Comparison of ENCODE assay signal across 1 cellular context in the genomic region with DNA sequence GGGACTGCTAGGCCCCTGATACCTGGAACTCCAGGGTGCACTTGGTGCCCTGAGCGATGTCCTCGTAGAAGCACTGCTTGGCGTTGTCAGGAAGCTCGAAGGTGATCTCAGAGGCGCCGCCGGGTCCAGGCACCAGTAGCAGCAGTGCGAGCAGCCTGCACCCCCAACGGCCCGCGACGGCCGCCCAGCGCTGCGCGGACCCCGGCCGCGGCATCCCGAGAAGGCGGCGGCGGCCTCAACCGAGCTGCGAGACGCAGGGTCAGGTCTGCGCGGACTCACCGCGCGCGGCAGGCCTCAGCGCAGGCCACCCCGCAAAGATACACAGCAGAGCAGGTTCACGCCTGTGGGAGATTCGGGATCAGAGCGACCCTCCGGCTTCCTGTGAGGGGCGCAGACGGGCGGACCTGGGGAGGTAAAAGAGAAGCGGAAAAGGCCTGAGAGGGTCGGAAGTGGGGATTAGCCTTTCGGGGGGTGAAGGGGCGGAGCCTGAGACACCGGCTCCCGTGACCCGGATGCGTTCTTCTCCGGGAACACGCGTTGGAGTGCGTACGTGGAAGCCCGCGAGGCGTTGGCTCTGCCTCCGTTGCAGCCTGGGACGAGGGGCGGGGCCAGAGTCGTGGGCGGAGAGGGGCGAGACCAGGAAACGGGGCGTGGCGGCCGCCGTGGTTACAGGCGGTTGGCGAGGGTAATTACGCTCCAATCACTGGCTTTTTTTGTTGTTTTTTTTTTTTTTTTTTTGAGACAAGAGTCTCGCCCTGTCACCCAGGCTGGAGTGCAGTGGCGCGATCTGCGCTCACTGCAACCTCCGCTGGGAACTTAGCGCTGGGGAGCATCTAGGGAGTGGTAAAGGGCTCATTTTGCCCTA.
TF ChIP-seq lines count a peak whose summit lies in the region.

Gene TMED7, minus strand, starts transcription at position 458 of the 865 bp plus-strand sequence. Its CDS starts 244 bp downstream, at position 214.

TF ChIP-seq in K562, 482 proteins besides CTCF, POLR2A, EP300 and RAD21 (continued from another document and continues in another):
- TF ChIP-seq ZHX1 (conservative IDR thresholded peaks at IDR 0.05; ENCODE audit: low read length), result no peak
- no peak for TF ChIP-seq ZNF764 (CRISPR knock-in tag; IDR thresholded peaks at IDR 0.05; ENCODE audit: low read depth)
- no peak for TF ChIP-seq THRA (IDR thresholded peaks at IDR 0.05)
- no peak for TF ChIP-seq RBM17 (IDR thresholded peaks at IDR 0.05; ENCODE audit: borderline replicate concordance, low read depth, low read length)
- TF ChIP-seq MTA1 (IDR thresholded peaks at IDR 0.05; ENCODE audit: borderline replicate concordance), result no peak
- TF ChIP-seq, protein P1, sequence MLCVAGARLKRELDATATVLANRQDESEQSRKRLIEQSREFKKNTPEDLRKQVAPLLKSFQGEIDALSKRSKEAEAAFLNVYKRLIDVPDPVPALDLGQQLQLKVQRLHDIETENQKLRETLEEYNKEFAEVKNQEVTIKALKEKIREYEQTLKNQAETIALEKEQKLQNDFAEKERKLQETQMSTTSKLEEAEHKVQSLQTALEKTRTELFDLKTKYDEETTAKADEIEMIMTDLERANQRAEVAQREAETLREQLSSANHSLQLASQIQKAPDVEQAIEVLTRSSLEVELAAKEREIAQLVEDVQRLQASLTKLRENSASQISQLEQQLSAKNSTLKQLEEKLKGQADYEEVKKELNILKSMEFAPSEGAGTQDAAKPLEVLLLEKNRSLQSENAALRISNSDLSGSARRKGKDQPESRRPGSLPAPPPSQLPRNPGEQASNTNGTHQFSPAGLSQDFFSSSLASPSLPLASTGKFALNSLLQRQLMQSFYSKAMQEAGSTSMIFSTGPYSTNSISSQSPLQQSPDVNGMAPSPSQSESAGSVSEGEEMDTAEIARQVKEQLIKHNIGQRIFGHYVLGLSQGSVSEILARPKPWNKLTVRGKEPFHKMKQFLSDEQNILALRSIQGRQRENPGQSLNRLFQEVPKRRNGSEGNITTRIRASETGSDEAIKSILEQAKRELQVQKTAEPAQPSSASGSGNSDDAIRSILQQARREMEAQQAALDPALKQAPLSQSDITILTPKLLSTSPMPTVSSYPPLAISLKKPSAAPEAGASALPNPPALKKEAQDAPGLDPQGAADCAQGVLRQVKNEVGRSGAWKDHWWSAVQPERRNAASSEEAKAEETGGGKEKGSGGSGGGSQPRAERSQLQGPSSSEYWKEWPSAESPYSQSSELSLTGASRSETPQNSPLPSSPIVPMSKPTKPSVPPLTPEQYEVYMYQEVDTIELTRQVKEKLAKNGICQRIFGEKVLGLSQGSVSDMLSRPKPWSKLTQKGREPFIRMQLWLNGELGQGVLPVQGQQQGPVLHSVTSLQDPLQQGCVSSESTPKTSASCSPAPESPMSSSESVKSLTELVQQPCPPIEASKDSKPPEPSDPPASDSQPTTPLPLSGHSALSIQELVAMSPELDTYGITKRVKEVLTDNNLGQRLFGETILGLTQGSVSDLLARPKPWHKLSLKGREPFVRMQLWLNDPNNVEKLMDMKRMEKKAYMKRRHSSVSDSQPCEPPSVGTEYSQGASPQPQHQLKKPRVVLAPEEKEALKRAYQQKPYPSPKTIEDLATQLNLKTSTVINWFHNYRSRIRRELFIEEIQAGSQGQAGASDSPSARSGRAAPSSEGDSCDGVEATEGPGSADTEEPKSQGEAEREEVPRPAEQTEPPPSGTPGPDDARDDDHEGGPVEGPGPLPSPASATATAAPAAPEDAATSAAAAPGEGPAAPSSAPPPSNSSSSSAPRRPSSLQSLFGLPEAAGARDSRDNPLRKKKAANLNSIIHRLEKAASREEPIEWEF (CRISPR knock-in tag; IDR thresholded peaks at IDR 0.05), result no peak
- peak in 1 of 2 experiments; percentile 46; a peak in 2 of 4 replicates for TF ChIP-seq HDAC1 (IDR thresholded peaks at IDR 0.05)
- TF ChIP-seq ZNF76 (CRISPR knock-in tag; IDR thresholded peaks at IDR 0.05; ENCODE audit: borderline replicate concordance), result no peak
- TF ChIP-seq ZNF280B (CRISPR knock-in tag; IDR thresholded peaks at IDR 0.05), result no peak
- no peak for TF ChIP-seq SMARCA5 (IDR thresholded peaks at IDR 0.05)
- TF ChIP-seq SMC3 (conservative IDR thresholded peaks at IDR 0.05; ENCODE audit: insufficient read depth, low read depth, low read length), result no peak
- peak; percentile 91 for TF ChIP-seq SUPT5H (IDR thresholded peaks at IDR 0.05)
- TF ChIP-seq, protein P2, sequence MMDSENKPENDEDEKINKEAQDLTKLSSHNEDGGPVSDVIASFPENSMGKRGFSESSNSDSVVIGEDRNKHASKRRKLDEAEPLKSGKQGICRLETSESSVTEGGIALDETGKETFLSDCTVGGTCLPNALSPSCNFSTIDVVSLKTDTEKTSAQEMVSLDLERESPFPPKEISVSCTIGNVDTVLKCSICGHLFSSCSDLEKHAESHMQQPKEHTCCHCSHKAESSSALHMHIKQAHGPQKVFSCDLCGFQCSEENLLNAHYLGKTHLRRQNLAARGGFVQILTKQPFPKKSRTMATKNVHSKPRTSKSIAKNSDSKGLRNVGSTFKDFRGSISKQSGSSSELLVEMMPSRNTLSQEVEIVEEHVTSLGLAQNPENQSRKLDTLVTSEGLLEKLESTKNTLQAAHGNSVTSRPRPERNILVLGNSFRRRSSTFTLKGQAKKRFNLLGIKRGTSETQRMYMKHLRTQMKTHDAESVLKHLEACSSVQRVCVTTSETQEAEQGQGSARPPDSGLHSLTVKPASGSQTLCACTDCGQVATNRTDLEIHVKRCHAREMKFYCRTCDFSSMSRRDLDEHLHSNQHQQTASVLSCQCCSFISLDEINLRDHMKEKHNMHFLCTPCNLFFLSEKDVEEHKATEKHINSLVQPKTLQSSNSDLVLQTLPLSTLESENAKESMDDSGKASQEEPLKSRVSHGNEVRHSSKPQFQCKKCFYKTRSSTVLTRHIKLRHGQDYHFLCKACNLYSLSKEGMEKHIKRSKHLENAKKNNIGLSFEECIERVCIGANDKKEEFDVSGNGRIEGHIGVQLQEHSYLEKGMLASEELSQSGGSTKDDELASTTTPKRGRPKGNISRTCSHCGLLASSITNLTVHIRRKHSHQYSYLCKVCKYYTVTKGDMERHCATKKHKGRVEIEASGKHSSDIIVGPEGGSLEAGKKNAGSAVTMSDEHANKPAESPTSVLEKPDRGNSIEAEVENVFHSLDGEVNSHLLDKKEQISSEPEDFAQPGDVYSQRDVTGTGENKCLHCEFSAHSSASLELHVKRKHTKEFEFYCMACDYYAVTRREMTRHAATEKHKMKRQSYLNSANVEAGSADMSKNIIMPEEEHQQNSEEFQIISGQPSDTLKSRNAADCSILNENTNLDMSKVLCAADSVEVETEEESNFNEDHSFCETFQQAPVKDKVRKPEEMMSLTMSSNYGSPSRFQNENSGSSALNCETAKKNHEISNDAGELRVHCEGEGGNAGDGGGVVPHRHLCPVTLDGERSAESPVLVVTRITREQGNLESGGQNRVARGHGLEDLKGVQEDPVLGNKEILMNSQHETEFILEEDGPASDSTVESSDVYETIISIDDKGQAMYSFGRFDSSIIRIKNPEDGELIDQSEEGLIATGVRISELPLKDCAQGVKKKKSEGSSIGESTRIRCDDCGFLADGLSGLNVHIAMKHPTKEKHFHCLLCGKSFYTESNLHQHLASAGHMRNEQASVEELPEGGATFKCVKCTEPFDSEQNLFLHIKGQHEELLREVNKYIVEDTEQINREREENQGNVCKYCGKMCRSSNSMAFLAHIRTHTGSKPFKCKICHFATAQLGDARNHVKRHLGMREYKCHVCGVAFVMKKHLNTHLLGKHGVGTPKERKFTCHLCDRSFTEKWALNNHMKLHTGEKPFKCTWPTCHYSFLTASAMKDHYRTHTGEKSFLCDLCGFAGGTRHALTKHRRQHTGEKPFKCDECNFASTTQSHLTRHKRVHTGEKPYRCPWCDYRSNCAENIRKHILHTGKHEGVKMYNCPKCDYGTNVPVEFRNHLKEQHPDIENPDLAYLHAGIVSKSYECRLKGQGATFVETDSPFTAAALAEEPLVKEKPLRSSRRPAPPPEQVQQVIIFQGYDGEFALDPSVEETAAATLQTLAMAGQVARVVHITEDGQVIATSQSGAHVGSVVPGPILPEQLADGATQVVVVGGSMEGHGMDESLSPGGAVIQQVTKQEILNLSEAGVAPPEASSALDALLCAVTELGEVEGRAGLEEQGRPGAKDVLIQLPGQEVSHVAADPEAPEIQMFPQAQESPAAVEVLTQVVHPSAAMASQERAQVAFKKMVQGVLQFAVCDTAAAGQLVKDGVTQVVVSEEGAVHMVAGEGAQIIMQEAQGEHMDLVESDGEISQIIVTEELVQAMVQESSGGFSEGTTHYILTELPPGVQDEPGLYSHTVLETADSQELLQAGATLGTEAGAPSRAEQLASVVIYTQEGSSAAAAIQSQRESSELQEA (IDR thresholded peaks at IDR 0.05; ENCODE audit: low read depth), result peak; percentile 58; the same call in 1 of the 2 replicates
- TF ChIP-seq RFX1 (IDR thresholded peaks at IDR 0.05), result peak; percentile 70
- peak; percentile 72; the same call in 1 of the 2 replicates for TF ChIP-seq MYNN (IDR thresholded peaks at IDR 0.05)
- no peak for TF ChIP-seq MYNN (CRISPR knock-in tag; IDR thresholded peaks at IDR 0.05)
- TF ChIP-seq, protein P3, sequence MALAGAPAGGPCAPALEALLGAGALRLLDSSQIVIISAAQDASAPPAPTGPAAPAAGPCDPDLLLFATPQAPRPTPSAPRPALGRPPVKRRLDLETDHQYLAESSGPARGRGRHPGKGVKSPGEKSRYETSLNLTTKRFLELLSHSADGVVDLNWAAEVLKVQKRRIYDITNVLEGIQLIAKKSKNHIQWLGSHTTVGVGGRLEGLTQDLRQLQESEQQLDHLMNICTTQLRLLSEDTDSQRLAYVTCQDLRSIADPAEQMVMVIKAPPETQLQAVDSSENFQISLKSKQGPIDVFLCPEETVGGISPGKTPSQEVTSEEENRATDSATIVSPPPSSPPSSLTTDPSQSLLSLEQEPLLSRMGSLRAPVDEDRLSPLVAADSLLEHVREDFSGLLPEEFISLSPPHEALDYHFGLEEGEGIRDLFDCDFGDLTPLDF (CRISPR knock-in tag; IDR thresholded peaks at IDR 0.05), result no peak
- TF ChIP-seq PHF20 (IDR thresholded peaks at IDR 0.05; ENCODE audit: partially characterized antibody), result no peak
- TF ChIP-seq, protein P4, sequence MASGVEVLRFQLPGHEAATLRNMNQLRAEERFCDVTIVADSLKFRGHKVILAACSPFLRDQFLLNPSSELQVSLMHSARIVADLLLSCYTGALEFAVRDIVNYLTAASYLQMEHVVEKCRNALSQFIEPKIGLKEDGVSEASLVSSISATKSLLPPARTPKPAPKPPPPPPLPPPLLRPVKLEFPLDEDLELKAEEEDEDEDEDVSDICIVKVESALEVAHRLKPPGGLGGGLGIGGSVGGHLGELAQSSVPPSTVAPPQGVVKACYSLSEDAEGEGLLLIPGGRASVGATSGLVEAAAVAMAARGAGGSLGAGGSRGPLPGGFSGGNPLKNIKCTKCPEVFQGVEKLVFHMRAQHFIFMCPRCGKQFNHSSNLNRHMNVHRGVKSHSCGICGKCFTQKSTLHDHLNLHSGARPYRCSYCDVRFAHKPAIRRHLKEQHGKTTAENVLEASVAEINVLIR (CRISPR knock-in tag; IDR thresholded peaks at IDR 0.05), result no peak
- TF ChIP-seq HMG20B (CRISPR knock-in tag; IDR thresholded peaks at IDR 0.05), result no peak
- peak; percentile 60 for TF ChIP-seq TAF9B (IDR thresholded peaks at IDR 0.05; ENCODE audit: partially characterized antibody)
- no peak for TF ChIP-seq CBFA2T2 (conservative IDR thresholded peaks at IDR 0.05)
- TF ChIP-seq HMGN3 (IDR thresholded peaks at IDR 0.05; ENCODE audit: borderline replicate concordance, extremely low read depth, insufficient read length, low read depth, low read length), result peak; percentile 30
- TF ChIP-seq NFXL1 (CRISPR knock-in tag; IDR thresholded peaks at IDR 0.05), result no peak
- no peak for TF ChIP-seq ZNF197 (CRISPR knock-in tag; IDR thresholded peaks at IDR 0.05; ENCODE audit: low read depth)
